Comparison of ENCODE assay signal across 8 cellular contexts in genomic region chr11:94493146-94493442, GRCh38. TPM values are rescaled to one million over a fixed set of nuclear protein-coding genes. Genes with fewer than 3 reads are reported as not detected.
DNase-seq lines count a peak whose midpoint lies in the region; FAIRE-seq and TF ChIP-seq lines count a peak whose summit lies in the region.

No MANE protein-coding gene starts in this region.

- no peak for FAIRE-seq in endothelial cell of umbilical vein (lab: Jason Lieb, UNC)

- H3K4me3 ChIP-seq in GM08714 (ENCODE audit: low read length) = peak overlapping the region; percentile 94
- H3K4me3 ChIP-seq in HEK293 (ENCODE audit: low read depth, low read length) = peak overlapping the region; percentile 93
- peak overlapping the region; percentile 28 to 91 (median 68) for H3K4me3 ChIP-seq in endothelial cell of umbilical vein (replicated peaks in 1 of 3; ENCODE audit: insufficient read depth in 1 of 3, low read depth in 1 of 3, low read length in 3 of 3)
- H3K4me3 ChIP-seq in ovary = peak overlapping the region; percentile 92

- H3K27me3 ChIP-seq in endothelial cell of umbilical vein (ENCODE audit: control insufficient read depth in 2 of 2, insufficient read depth in 2 of 2, low read length in 2 of 2) = no peaks in the 10 kb centered on the region
- H3K27me3 ChIP-seq in ovary = no peaks in the 10 kb centered on the region

- H2AFZ ChIP-seq in endothelial cell of umbilical vein (ENCODE audit: low read depth, low read length) = peak overlapping the region; percentile 45

- H4K20me1 ChIP-seq in endothelial cell of umbilical vein (replicated peaks; ENCODE audit: control insufficient read depth, extremely low read depth, insufficient read depth, low read length) = no peaks in the 10 kb centered on the region

- H3K79me2 ChIP-seq in endothelial cell of umbilical vein (ENCODE audit: control insufficient read depth, insufficient read depth, low read length) = peaks cover 15% of the 10 kb centered on the region

- H3K4me2 ChIP-seq in endothelial cell of umbilical vein (ENCODE audit: insufficient read depth, low read length) = peak overlapping the region; percentile 97

- DNase-seq in OCI-M1 (lab: John Stamatoyannopoulos, UW) = peak; percentile 67
- DNase-seq in endothelial cell of umbilical vein (ENCODE audit: low read depth, low spot score) = no peak
- no peak for DNase-seq in ovary
- DNase-seq in DMS114 treated with DMSO at 0.1 percent for 48 hours (lab: John Stamatoyannopoulos, UW; ENCODE audit: unreplicated experiment) = no peak
- no peak for DNase-seq in stimulated activated CD4-positive, alpha-beta T cell treated with anti-CD3 and anti-CD28 coated beads, Interleukin-4, amount 100 ng/mL, for 4 hours
- no peak for DNase-seq in NK-92 (lab: John Stamatoyannopoulos, UW; ENCODE audit: unreplicated experiment)

- WGBS in ovary, 3 donors = 0 to 1% (median 1%) methylated on average over 10 of the region's 10 CpGs

- POLR2A ChIA-PET in HEK293 (lab: Yijun Ruan, JAX) (interaction anchor here (0.6 to 2.3 kb wide), 4 partner anchors 10 to 709 kb away, joined by 3 to 5 read pairs (median 5); partner anchors contain the start of genes FUT4, MED17 and PANX1), endothelial cell of umbilical vein (lab: Charles Lee) (no interaction called here)

- H3K27ac ChIP-seq in HEK293 (ENCODE audit: extremely low read depth, low read depth, low read length) (peak overlapping the region; percentile 98), endothelial cell of umbilical vein (ENCODE audit: insufficient read depth, low read depth, low read length) (peak overlapping the region; percentile 56), ovary (peak overlapping the region in 1 of 2 donors; percentile 76)

- TF ChIP-seq EP300 in ovary (IDR thresholded peaks at IDR 0.05) = no peak

- no TSS peak for BruUV-seq in endothelial cell of umbilical vein (replicated peaks; lab: Mats Ljungman, UMichigan)

- intact Hi-C loops in endothelial cell of umbilical vein (cut with micrococcal nuclease) = loop anchor here (1.0 to 10.0 kb wide), 4 partner anchors 365 to 1296 kb away; partner anchors contain the start of genes C11orf54, PANX1, SLC36A4 and TAF1D
- intact Hi-C loops in ovary (cut with DNase I) = loop anchor here in 2 of 4 donors (10.0 kb wide), 2 partner anchors 368 to 598 kb away; partner anchors contain the start of gene PANX1 (in 1 of the 2)

- CTCF ChIA-PET in HEK293 (lab: Yijun Ruan, JAX) (interaction anchor here (1.5 kb wide), 1 partner anchor 598 kb away, joined by 3 read pairs; no protein-coding TSS in a partner anchor), endothelial cell of umbilical vein (lab: Charles Lee) (interaction anchor here (0.8 to 2.7 kb wide), 5 partner anchors 12 to 598 kb away, joined by 3 to 14 read pairs (median 4); partner anchors contain the start of gene C11orf97)

- H3K9me3 ChIP-seq in HEK293 (ENCODE audit: control insufficient read depth, insufficient read depth, low read depth, low read length) = no peaks in the 10 kb centered on the region
- H3K9me3 ChIP-seq in endothelial cell of umbilical vein (replicated peaks; ENCODE audit: control insufficient read depth, insufficient read depth, low read length) = no peaks in the 10 kb centered on the region
- H3K9me3 ChIP-seq in ovary = no peaks in the 10 kb centered on the region

- H3K4me1 ChIP-seq in HEK293 (ENCODE audit: control insufficient read depth, insufficient read depth, low read length) = no peaks in the 10 kb centered on the region
- peaks cover 16% of the 10 kb centered on the region for H3K4me1 ChIP-seq in endothelial cell of umbilical vein (ENCODE audit: control insufficient read depth, extremely low read depth, insufficient read depth, low read length)
- H3K4me1 ChIP-seq in ovary (ENCODE audit: insufficient read depth) = peaks cover 1% of the 10 kb centered on the region

- peak overlapping the region; percentile 76 for H3K9ac ChIP-seq in endothelial cell of umbilical vein (replicated peaks; ENCODE audit: extremely low read depth, insufficient read depth, low read length)

- H3K36me3 ChIP-seq in HEK293 (ENCODE audit: control insufficient read depth in 2 of 2, insufficient read depth in 1 of 2, low read length in 2 of 2) (peaks cover 9 to 44% of the 10 kb centered on the region in 2 experiments), endothelial cell of umbilical vein (ENCODE audit: control insufficient read depth in 2 of 2, extremely low read depth in 1 of 2, insufficient read depth in 2 of 2, low read length in 2 of 2) (peaks cover 2 to 7% of the 10 kb centered on the region in 2 experiments), ovary (no peaks in the 10 kb centered on the region)

- TF ChIP-seq CTCF in HEK293 (tag by site-specific recombination; IDR thresholded peaks at IDR 0.05) (no peak), endothelial cell of umbilical vein (IDR thresholded peaks at IDR 0.05; ENCODE audit: extremely low read depth in 1 of 2, insufficient read depth in 1 of 2, low read depth in 1 of 2, low read length in 2 of 2) (no peak), ovary (IDR thresholded peaks at IDR 0.05) (no peak)

- no peak for TF ChIP-seq POLR2A in endothelial cell of umbilical vein (IDR thresholded peaks at IDR 0.05; ENCODE audit: low read depth, low read length)
- no peak for TF ChIP-seq POLR2A in ovary (IDR thresholded peaks at IDR 0.05)

- no peaks in the 10 kb centered on the region for H3K9me1 ChIP-seq in endothelial cell of umbilical vein (replicated peaks; ENCODE audit: control insufficient read depth, extremely low read depth, insufficient read depth, low read length)

- dilution Hi-C loops in endothelial cell of umbilical vein (cut with MboI; ENCODE audit: extremely low pct_ligation_motif_present, low sequenced_read_pairs) = no loop called here

TF ChIP-seq in endothelial cell of umbilical vein, 7 proteins besides CTCF, POLR2A, EP300 and RAD21:
- TF ChIP-seq MYC (IDR thresholded peaks at IDR 0.05; ENCODE audit: low read depth, low read length) (no peak), EZH2 (IDR thresholded peaks at IDR 0.05; ENCODE audit: borderline replicate concordance, low read depth, low read length, severe bottlenecking) (no peak), MAX (IDR thresholded peaks at IDR 0.05; ENCODE audit: insufficient read depth, insufficient read length) (peak; percentile 72), GATA2 (IDR thresholded peaks at IDR 0.05; ENCODE audit: insufficient read depth, insufficient read length, low read depth, low read length) (no peak)

RNA-seq across cellular contexts. Expression of gene MRE11, which starts 0.6 kb away (rescaled TPM):
- total RNA-seq in endothelial cell of umbilical vein = 22.0 and 25.3 TPM in 2 replicates
- 3.0 and 4.5 TPM in 2 replicates for polyA plus RNA-seq in endothelial cell of umbilical vein
- 5.0 and 5.2 TPM in 2 replicates for polyA plus RNA-seq in endothelial cell of umbilical vein (2011; cell fraction: cytosol; rRNA removed)
- 18.7 and 27.6 TPM in 2 replicates for polyA plus RNA-seq in endothelial cell of umbilical vein (2011; cell fraction: nucleus; rRNA removed)
- 13.4 and 20.3 TPM in 2 replicates for polyA plus RNA-seq in endothelial cell of umbilical vein (2012)
- polyA minus RNA-seq in endothelial cell of umbilical vein = 8.9 and 10.1 TPM in 2 replicates
- 12.5 TPM for polyA minus RNA-seq in endothelial cell of umbilical vein (2011; cell fraction: cytosol; rRNA and poly(A)+ RNA removed)
- polyA minus RNA-seq in endothelial cell of umbilical vein (2011; cell fraction: nucleus; rRNA and poly(A)+ RNA removed) = 21.0 and 32.8 TPM in 2 replicates
- total RNA-seq in ovary = 10 to 100 TPM; 14.2 to 23.5 (median 20.1) TPM
- 10 to 100 TPM in 1 of 2 donors, 1 to 10 TPM in 1; 5.6 to 13.9 TPM for polyA plus RNA-seq in ovary

RNA-seq across cellular contexts. Expression of gene ANKRD49, which starts 0.7 kb away (rescaled TPM):
- total RNA-seq in endothelial cell of umbilical vein (7.6 and 8.0 TPM in 2 replicates), ovary (10 to 100 TPM; 12.9 to 15.3 (median 15.0) TPM)
- polyA plus RNA-seq in endothelial cell of umbilical vein (6.0 and 7.4 TPM in 2 replicates), ovary (10 to 100 TPM; 22.3 to 23.0 TPM)
- polyA plus RNA-seq in endothelial cell of umbilical vein (2011; cell fraction: cytosol; rRNA removed) = 6.1 and 7.4 TPM in 2 replicates
- 14.6 and 19.4 TPM in 2 replicates for polyA plus RNA-seq in endothelial cell of umbilical vein (2011; cell fraction: nucleus; rRNA removed)
- 9.4 TPM in 2 replicates for polyA plus RNA-seq in endothelial cell of umbilical vein (2012)
- 5.8 and 6.4 TPM in 2 replicates for polyA minus RNA-seq in endothelial cell of umbilical vein
- 4.0 TPM for polyA minus RNA-seq in endothelial cell of umbilical vein (2011; cell fraction: cytosol; rRNA and poly(A)+ RNA removed)
- polyA minus RNA-seq in endothelial cell of umbilical vein (2011; cell fraction: nucleus; rRNA and poly(A)+ RNA removed) = 7.9 and 11.7 TPM in 2 replicates

RNA-seq across cellular contexts. Expression of gene C11orf97, which starts 19.2 kb away (rescaled TPM):
- not detected in 2 replicates for total RNA-seq in endothelial cell of umbilical vein
- polyA plus RNA-seq in endothelial cell of umbilical vein = not detected in 2 replicates
- polyA plus RNA-seq in endothelial cell of umbilical vein (2011; cell fraction: cytosol; rRNA removed) = not detected in 2 replicates
- not detected in 2 replicates for polyA plus RNA-seq in endothelial cell of umbilical vein (2011; cell fraction: nucleus; rRNA removed)
- polyA plus RNA-seq in endothelial cell of umbilical vein (2012) = not detected in 2 replicates
- polyA minus RNA-seq in endothelial cell of umbilical vein = not detected in 2 replicates
- not detected for polyA minus RNA-seq in endothelial cell of umbilical vein (2011; cell fraction: cytosol; rRNA and poly(A)+ RNA removed)
- polyA minus RNA-seq in endothelial cell of umbilical vein (2011; cell fraction: nucleus; rRNA and poly(A)+ RNA removed) = not detected in 2 replicates
- total RNA-seq in ovary = 10 to 100 TPM in 1 of 7 donors, under 1 TPM in 3, not detected in 3; 0.35 to 14.0 (median 0.39) TPM
- polyA plus RNA-seq in ovary = not detected

RNA-seq across cellular contexts. Expression of gene FUT4, which starts 50.6 kb away (rescaled TPM):
- 4.4 and 5.3 TPM in 2 replicates for total RNA-seq in endothelial cell of umbilical vein
- 2.4 and 2.5 TPM in 2 replicates for polyA plus RNA-seq in endothelial cell of umbilical vein
- 1.5 and 1.7 TPM in 2 replicates for polyA plus RNA-seq in endothelial cell of umbilical vein (2011; cell fraction: cytosol; rRNA removed)
- 2.0 and 2.5 TPM in 2 replicates for polyA plus RNA-seq in endothelial cell of umbilical vein (2011; cell fraction: nucleus; rRNA removed)
- 2.4 and 2.5 TPM in 2 replicates for polyA plus RNA-seq in endothelial cell of umbilical vein (2012)
- 3.2 and 3.4 TPM in 2 replicates for polyA minus RNA-seq in endothelial cell of umbilical vein
- 0.31 TPM for polyA minus RNA-seq in endothelial cell of umbilical vein (2011; cell fraction: cytosol; rRNA and poly(A)+ RNA removed)
- polyA minus RNA-seq in endothelial cell of umbilical vein (2011; cell fraction: nucleus; rRNA and poly(A)+ RNA removed) = 4.0 and 5.0 TPM in 2 replicates
- 1 to 10 TPM; 4.1 to 7.3 (median 6.4) TPM for total RNA-seq in ovary
- polyA plus RNA-seq in ovary = 1 to 10 TPM; 2.7 to 3.7 TPM
